ENCODE assay signal across 7 cellular contexts in the genomic region with DNA sequence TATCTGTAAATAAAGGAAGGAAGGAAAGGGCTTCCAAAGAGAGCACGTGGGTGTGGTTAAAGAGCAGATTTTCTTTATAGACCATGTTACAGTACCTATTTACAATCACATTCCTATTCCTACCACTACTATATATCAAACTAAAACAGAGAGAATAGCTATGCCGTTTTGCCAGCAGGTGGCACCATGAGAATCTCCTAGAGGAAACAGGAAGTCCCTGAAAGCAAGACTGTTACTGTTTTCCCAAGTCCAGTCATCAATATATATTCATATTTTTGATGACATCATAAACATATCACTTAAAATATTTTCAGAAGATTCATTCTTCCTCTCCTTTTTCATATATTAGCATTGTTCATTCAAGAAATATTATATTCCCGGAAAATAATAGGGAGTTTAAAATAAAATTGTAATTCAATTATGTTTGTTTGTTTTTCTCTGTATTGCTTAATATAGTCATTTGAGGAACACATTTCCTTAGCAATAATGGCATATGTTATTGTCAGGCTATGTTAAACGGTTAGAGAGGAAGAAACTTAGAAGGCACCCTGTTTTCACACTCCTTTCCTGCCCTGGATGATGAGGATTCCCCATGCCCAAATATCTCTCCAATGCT.
DNase-seq lines count a peak whose midpoint lies in the region; TF ChIP-seq lines count a peak whose summit lies in the region.

No MANE protein-coding gene starts in this region.

- no peaks in the 10 kb centered on the region for H3K9me3 ChIP-seq in iPS DF 6.9 (ENCODE audit: control insufficient read depth, insufficient read depth, low read length)

- no peak overlapping the region for H3K27ac ChIP-seq in iPS DF 6.9 (ENCODE audit: low read length)

- WGBS in iPS DF 6.9 (ENCODE audit: insufficient coverage, insufficient read length) = no CpG with 5 or more reads among the region's 4 CpGs

- no peaks in the 10 kb centered on the region for H3K36me3 ChIP-seq in iPS DF 6.9 (ENCODE audit: control insufficient read depth, insufficient read depth, low read length)

- no peak overlapping the region for H3K4me3 ChIP-seq in HFF-Myc (replicated peaks; ENCODE audit: low read depth, low read length)
- no peak overlapping the region for H3K4me3 ChIP-seq in iPS DF 6.9 (ENCODE audit: low read length)

- H3K4me1 ChIP-seq in iPS DF 6.9 (ENCODE audit: control insufficient read depth, insufficient read depth, low read length) = no peaks in the 10 kb centered on the region

- DNase-seq in HFF-Myc (ENCODE audit: extremely low read depth, low read depth) (peak; percentile 61), NCI-H1105 (lab: John Stamatoyannopoulos, UW) (peak; percentile 44), SKM-1 treated with dmso at 0.1 percent for 144 hours (lab: John Stamatoyannopoulos, UW; ENCODE audit: unreplicated experiment) (peak; percentile 80), astrocyte of the hippocampus (ENCODE audit: low read depth, low spot score) (peak; percentile 84), iPS DF 6.9 (ENCODE audit: low read depth, low spot score) (peak; percentile 31)
- peak; percentile 65 for DNase-seq in stimulated activated CD4-positive, alpha-beta T cell treated with anti-CD3 and anti-CD28 coated beads, Interleukin-15, amount 100 ng/mL, for 24 hours

- no peaks in the 10 kb centered on the region for H3K27me3 ChIP-seq in iPS DF 6.9 (ENCODE audit: control insufficient read depth, insufficient read depth, low read length)

- TF ChIP-seq CTCF in GM12874 (IDR thresholded peaks at IDR 0.05; ENCODE audit: insufficient read depth, low read depth, low read length) (peak; percentile 58), HFF-Myc (IDR thresholded peaks at IDR 0.05; ENCODE audit: low read depth, low read length, missing control alignments) (peak; percentile 78)

Comparison
In these comparisons a context has a peak if more than half of its experiments do, and no peak if none do; other contexts are left out.
1. DNase-seq: peak in every context shown above with its lines; median percentile 84 in astrocyte of the hippocampus; 80 in SKM-1 treated with dmso at 0.1 percent for 144 hours; 65 in stimulated activated CD4-positive, alpha-beta T cell treated with anti-CD3 and anti-CD28 coated beads, Interleukin-15, amount 100 ng/mL, for 24 hours; 61 in HFF-Myc; 44 in NCI-H1105; 31 in iPS DF 6.9.